ENCODE assay signal across 11 cellular contexts in the genomic region with DNA sequence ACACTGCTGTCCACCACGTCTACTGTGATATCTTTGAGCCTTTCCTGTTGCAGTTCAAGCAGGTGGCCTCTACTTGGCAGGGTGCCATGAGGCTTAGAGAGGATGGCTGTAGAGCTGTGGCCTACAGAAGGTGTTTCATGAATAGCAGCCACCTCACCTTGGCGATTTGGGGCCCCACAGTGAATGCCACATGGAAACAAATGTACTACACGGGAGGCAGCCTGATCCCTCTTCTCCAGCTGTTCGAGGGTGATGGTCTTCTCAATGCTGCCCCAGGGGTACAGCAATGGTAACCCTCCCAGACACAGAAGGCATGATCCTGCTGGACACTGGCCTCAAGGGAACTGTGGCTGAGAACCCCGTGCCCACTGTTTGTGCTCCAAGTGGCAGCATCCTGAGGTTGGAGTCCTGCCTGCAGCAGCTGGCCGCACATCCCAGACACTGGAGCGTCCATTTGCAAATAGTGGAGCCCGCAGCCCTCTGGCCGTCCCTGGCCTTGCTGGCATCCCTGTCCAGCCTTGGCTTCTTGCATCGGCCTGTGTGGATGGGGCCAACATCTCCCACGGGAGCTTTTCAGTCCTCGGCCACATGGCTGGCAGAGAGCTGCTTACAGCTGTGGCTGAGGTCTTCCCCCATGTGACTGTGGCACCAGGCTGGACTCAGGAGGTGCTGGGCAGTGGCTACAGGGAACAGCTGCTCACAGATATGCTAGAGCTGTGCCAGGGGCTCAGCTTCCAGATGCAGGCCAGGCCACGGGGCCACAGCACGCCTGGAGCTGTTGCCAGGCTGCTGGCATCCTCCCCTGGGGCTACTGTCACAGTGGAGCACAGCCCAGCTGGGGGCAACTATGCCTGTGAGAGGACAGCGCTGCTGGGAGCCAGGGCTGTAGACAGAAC.
DNase-seq lines count a peak whose midpoint lies in the region; ATAC-seq and TF ChIP-seq lines count a peak whose summit lies in the region.
"Had no signal": no experiment of that assay in that cellular context is flagged by ENCODE, and none has a peak within 500 bp of the region (broad histone marks: within the 10 kb centered on the region; RNA-seq: fewer than 3 reads in every experiment).

No MANE protein-coding gene starts in this region.

- no peaks in the 10 kb centered on the region for H3K27me3 ChIP-seq in left ventricle myocardium inferior (ENCODE audit: low read depth)

- H3K4me1 Mint-ChIP-seq in stimulated activated effector memory CD8-positive, alpha-beta T cell treated with anti-CD3 and anti-CD28 coated beads, Interleukin-12 subunit alpha, Interleukin-12 subunit beta, amount 100 ng/mL, for 72 hours = no peaks in the 10 kb centered on the region
- peaks cover 7% of the 10 kb centered on the region for H3K4me1 Mint-ChIP-seq in chondrocyte (ENCODE audit: low read depth)
- no peaks in the 10 kb centered on the region for H3K4me1 Mint-ChIP-seq in activated T-cell treated with anti-CD3 and anti-CD28 coated beads, Interleukin-2, amount 50 U/mL, for 24 hours (ENCODE audit: low read depth)

- peaks cover 33% of the 10 kb centered on the region for H3K4me1 ChIP-seq in left ventricle myocardium inferior

- H3K27ac Mint-ChIP-seq in stimulated activated effector memory CD8-positive, alpha-beta T cell treated with anti-CD3 and anti-CD28 coated beads, Interleukin-12 subunit alpha, Interleukin-12 subunit beta, amount 100 ng/mL, for 72 hours = no peak overlapping the region
- H3K27ac Mint-ChIP-seq in chondrocyte (ENCODE audit: unreplicated experiment) = no peak overlapping the region
- no peak overlapping the region for H3K27ac Mint-ChIP-seq in activated T-cell treated with anti-CD3 and anti-CD28 coated beads, Interleukin-2, amount 50 U/mL, for 24 hours

- H3K9me3 Mint-ChIP-seq in stimulated activated effector memory CD8-positive, alpha-beta T cell treated with anti-CD3 and anti-CD28 coated beads, Interleukin-12 subunit alpha, Interleukin-12 subunit beta, amount 100 ng/mL, for 72 hours = no peaks in the 10 kb centered on the region
- H3K9me3 Mint-ChIP-seq in chondrocyte (ENCODE audit: low read depth) = no peaks in the 10 kb centered on the region
- H3K9me3 Mint-ChIP-seq in activated T-cell treated with anti-CD3 and anti-CD28 coated beads, Interleukin-2, amount 50 U/mL, for 24 hours = no peaks in the 10 kb centered on the region

- TF ChIP-seq CTCF in left ventricle myocardium inferior (IDR thresholded peaks at IDR 0.05; ENCODE audit: borderline replicate concordance) (no peak), chondrocyte (IDR thresholded peaks at IDR 0.05) (no peak)

- peak; percentile 49 for DNase-seq in DMS153 (lab: John Stamatoyannopoulos, UW)
- no peak for DNase-seq in DMS153 treated with DMSO at 0.1 percent for 48 hours (lab: John Stamatoyannopoulos, UW; ENCODE audit: unreplicated experiment)
- peak; percentile 77 for DNase-seq in RPMI8226
- peak; percentile 32 for DNase-seq in left ventricle myocardium inferior
- no peak for DNase-seq in stimulated activated effector memory CD8-positive, alpha-beta T cell treated with anti-CD3 and anti-CD28 coated beads, Interleukin-12 subunit alpha, Interleukin-12 subunit beta, amount 100 ng/mL, for 72 hours (ENCODE audit: low spot score in 2 of 2)
- DNase-seq in chondrocyte (ENCODE audit: low spot score) = no peak
- DNase-seq in activated T-cell treated with anti-CD3 and anti-CD28 coated beads, Interleukin-2, amount 50 U/mL, for 24 hours = no peak
- DNase-seq: 8988T, amniotic stem cell, PC-9 had no signal

- no peaks in the 10 kb centered on the region for H3K36me3 Mint-ChIP-seq in stimulated activated effector memory CD8-positive, alpha-beta T cell treated with anti-CD3 and anti-CD28 coated beads, Interleukin-12 subunit alpha, Interleukin-12 subunit beta, amount 100 ng/mL, for 72 hours
- no peaks in the 10 kb centered on the region for H3K36me3 Mint-ChIP-seq in chondrocyte (ENCODE audit: low read depth)
- H3K36me3 Mint-ChIP-seq in activated T-cell treated with anti-CD3 and anti-CD28 coated beads, Interleukin-2, amount 50 U/mL, for 24 hours (ENCODE audit: low read depth) = no peaks in the 10 kb centered on the region

- intact Hi-C loops in left ventricle myocardium inferior (cut with micrococcal nuclease) = no loop called here

- peak; percentile 20 for ATAC-seq in stimulated activated effector memory CD8-positive, alpha-beta T cell treated with anti-CD3 and anti-CD28 coated beads, Interleukin-12 subunit alpha, Interleukin-12 subunit beta, amount 100 ng/mL, for 72 hours
- no peak for ATAC-seq in HG03097 (IDR thresholded peaks at IDR 0.05; ENCODE audit: low FRiP score, unreplicated experiment)

- no peaks in the 10 kb centered on the region for H3K9me3 ChIP-seq in left ventricle myocardium inferior (replicated peaks)

- H3K27ac ChIP-seq in left ventricle myocardium inferior (replicated peaks) = peak overlapping the region; percentile 75
- H3K27ac ChIP-seq: PC-9 had no signal

- peaks cover 14% of the 10 kb centered on the region for H3K27me3 Mint-ChIP-seq in chondrocyte (ENCODE audit: low read depth)
- peaks cover 16% of the 10 kb centered on the region for H3K27me3 Mint-ChIP-seq in activated T-cell treated with anti-CD3 and anti-CD28 coated beads, Interleukin-2, amount 50 U/mL, for 24 hours

- no peak overlapping the region for H3K4me3 Mint-ChIP-seq in stimulated activated effector memory CD8-positive, alpha-beta T cell treated with anti-CD3 and anti-CD28 coated beads, Interleukin-12 subunit alpha, Interleukin-12 subunit beta, amount 100 ng/mL, for 72 hours
- no peak overlapping the region for H3K4me3 Mint-ChIP-seq in chondrocyte (ENCODE audit: unreplicated experiment)
- H3K4me3 Mint-ChIP-seq in activated T-cell treated with anti-CD3 and anti-CD28 coated beads, Interleukin-2, amount 50 U/mL, for 24 hours = no peak overlapping the region

- H3K36me3 ChIP-seq in left ventricle myocardium inferior = no peaks in the 10 kb centered on the region

- no peak overlapping the region for H3K4me3 ChIP-seq in left ventricle myocardium inferior
- H3K4me3 ChIP-seq: PC-9 had no signal

Comparison
In these comparisons a context has a peak if more than half of its experiments do, and no peak if none do; other contexts are left out.
1. DNase-seq: peak in DMS153 (single experiment), RPMI8226 (single experiment) and left ventricle myocardium inferior (single experiment); none in DMS153 treated with DMSO at 0.1 percent for 48 hours (single experiment), stimulated activated effector memory CD8-positive, alpha-beta T cell treated with anti-CD3 and anti-CD28 coated beads, Interleukin-12 subunit alpha, Interleukin-12 subunit beta, amount 100 ng/mL, for 72 hours (0 of 2), chondrocyte (single experiment) and activated T-cell treated with anti-CD3 and anti-CD28 coated beads, Interleukin-2, amount 50 U/mL, for 24 hours (single experiment).